14 cellular contexts compared by ENCODE assay signal in the genomic region with DNA sequence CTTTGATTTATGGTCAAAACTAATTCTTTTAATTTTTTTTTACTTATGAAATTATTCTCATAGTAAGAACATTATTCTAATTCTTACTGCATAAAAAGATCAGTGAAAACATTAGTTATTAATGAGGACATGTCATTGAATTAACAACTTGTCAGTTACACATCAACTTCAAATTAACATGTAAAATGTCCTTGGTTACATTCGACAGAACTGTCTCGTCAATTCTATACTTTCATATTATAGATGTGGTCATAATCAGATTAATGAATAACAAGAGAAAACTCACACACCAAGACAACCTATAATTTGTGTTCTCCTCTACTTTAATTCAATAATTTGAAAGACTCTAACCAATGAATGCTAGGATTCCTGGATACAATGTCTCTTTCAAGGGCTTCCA.
"Had no signal": no experiment of that assay in that cellular context is flagged by ENCODE, and none has a peak within 500 bp of the region (broad histone marks: within the 10 kb centered on the region; RNA-seq: fewer than 3 reads in every experiment).

No MANE protein-coding gene starts in this region.

- ATAC-seq: body of pancreas; left ventricle myocardium superior; mucosa of descending colon; naive thymus-derived CD4-positive, alpha-beta T cell; stimulated activated memory B cell treated with anti-CD40 and anti-IgM and Interleukin-4, amounts not matched to agents 10 μg/mL and 1 μg/mL and 100 μg/mL, for 72 hours had no signal

- H3K27ac Mint-ChIP-seq: activated CD4-positive, alpha-beta T cell treated with anti-CD3 and anti-CD28 coated beads, Interleukin-2, amount 10 ng/mL, durations not matched to agents 7 days and 5 days; activated naive CD8-positive, alpha-beta T cell treated with anti-CD3 and anti-CD28 coated beads for 36 hours; memory B cell; naive thymus-derived CD4-positive, alpha-beta T cell; stimulated activated memory B cell treated with anti-CD40 and anti-IgM and Interleukin-4, amounts not matched to agents 10 μg/mL and 1 μg/mL and 100 μg/mL, for 72 hours had no signal

- H3K27ac ChIP-seq: body of pancreas, parathyroid adenoma, thyroid gland had no signal

- H3K4me1 Mint-ChIP-seq: activated naive CD8-positive, alpha-beta T cell treated with anti-CD3 and anti-CD28 coated beads for 36 hours; memory B cell; stimulated activated memory B cell treated with anti-CD40 and anti-IgM and Interleukin-4, amounts not matched to agents 10 μg/mL and 1 μg/mL and 100 μg/mL, for 72 hours had no signal

- H3K9me3 Mint-ChIP-seq: memory B cell; stimulated activated memory B cell treated with anti-CD40 and anti-IgM and Interleukin-4, amounts not matched to agents 10 μg/mL and 1 μg/mL and 100 μg/mL, for 72 hours had no signal

- DNase-seq: activated CD4-positive, alpha-beta T cell treated with anti-CD3 and anti-CD28 coated beads, Interleukin-2, amount 10 ng/mL, durations not matched to agents 7 days and 5 days; activated CD4-positive, CD25-positive, alpha-beta regulatory T cell; activated naive CD8-positive, alpha-beta T cell treated with anti-CD3 and anti-CD28 coated beads for 36 hours; amygdala; body of pancreas; caudate nucleus; hypothalamus; left ventricle myocardium superior; mucosa of descending colon; naive thymus-derived CD4-positive, alpha-beta T cell; thyroid gland had no signal

- H3K9me3 ChIP-seq: body of pancreas, mucosa of descending colon, thyroid gland had no signal

- H2AFZ ChIP-seq: parathyroid adenoma had no signal

- H3K27me3 Mint-ChIP-seq: activated CD4-positive, alpha-beta T cell treated with anti-CD3 and anti-CD28 coated beads, Interleukin-2, amount 10 ng/mL, durations not matched to agents 7 days and 5 days; activated naive CD8-positive, alpha-beta T cell treated with anti-CD3 and anti-CD28 coated beads for 36 hours; memory B cell; naive thymus-derived CD4-positive, alpha-beta T cell; stimulated activated memory B cell treated with anti-CD40 and anti-IgM and Interleukin-4, amounts not matched to agents 10 μg/mL and 1 μg/mL and 100 μg/mL, for 72 hours had no signal

- H3K9ac ChIP-seq: parathyroid adenoma had no signal

- H3K4me1 ChIP-seq: body of pancreas, parathyroid adenoma, thyroid gland had no signal

- H3K4me3 Mint-ChIP-seq: activated CD4-positive, alpha-beta T cell treated with anti-CD3 and anti-CD28 coated beads, Interleukin-2, amount 10 ng/mL, durations not matched to agents 7 days and 5 days; activated naive CD8-positive, alpha-beta T cell treated with anti-CD3 and anti-CD28 coated beads for 36 hours; memory B cell; naive thymus-derived CD4-positive, alpha-beta T cell; stimulated activated memory B cell treated with anti-CD40 and anti-IgM and Interleukin-4, amounts not matched to agents 10 μg/mL and 1 μg/mL and 100 μg/mL, for 72 hours had no signal

- H3K27me3 ChIP-seq: body of pancreas, thyroid gland had no signal

- H3K4me3 ChIP-seq: body of pancreas, mucosa of descending colon, thyroid gland had no signal

- H3K79me2 ChIP-seq: parathyroid adenoma had no signal

- H3K36me3 ChIP-seq: thyroid gland had no signal
